In genomic region chr9:104094534-104095020, GRCh38 we compare ENCODE assay signal across 8 cellular contexts. TPM values are rescaled to one million over a fixed set of nuclear protein-coding genes. Genes with fewer than 3 reads are reported as not detected.
DNase-seq lines count a peak whose midpoint lies in the region; ATAC-seq lines count a peak whose summit lies in the region.

No MANE protein-coding gene starts in this region.

- ATAC-seq in GM18873 (IDR thresholded peaks at IDR 0.05; ENCODE audit: low FRiP score, unreplicated experiment) (peak; percentile 5), HG03442 (IDR thresholded peaks at IDR 0.05; ENCODE audit: unreplicated experiment) (peak; percentile 1)

- peak overlapping the region; percentile 99 for H3K4me3 Mint-ChIP-seq in activated CD4-positive, alpha-beta memory T cell treated with anti-CD3 and anti-CD28 coated beads, Interleukin-2, amount 10 ng/mL, durations not matched to agents 7 days and 5 days
- H3K4me3 Mint-ChIP-seq in immature natural killer cell: peak overlapping the region; percentile 98 to 100 (median 99)

- POLR2A ChIA-PET in activated CD4-positive, alpha-beta memory T cell treated with anti-CD3 and anti-CD28 coated beads, Interleukin-2, amount 10 ng/mL, durations not matched to agents 7 days and 5 days (lab: Charles Lee): interaction anchor here (0.8 to 3.4 kb wide), 18 partner anchors 8 to 1311 kb away, joined by 3 to 32 read pairs (median 6); partner anchors contain the start of genes NIPSNAP3A, NIPSNAP3B and SLC44A1

- peaks cover 52% of the 10 kb centered on the region for H3K4me1 ChIP-seq in BLaER1
- peaks cover 9% of the 10 kb centered on the region for H3K4me1 ChIP-seq in thymus (ENCODE audit: control insufficient read depth, insufficient read depth, low read length)

- H3K9me3 Mint-ChIP-seq in activated CD4-positive, alpha-beta memory T cell treated with anti-CD3 and anti-CD28 coated beads, Interleukin-2, amount 10 ng/mL, durations not matched to agents 7 days and 5 days: no peaks in the 10 kb centered on the region
- no peaks in the 10 kb centered on the region for H3K9me3 Mint-ChIP-seq in immature natural killer cell

- peaks cover 13% of the 10 kb centered on the region; the same call in 1 of the 2 replicates for H3K36me3 ChIP-seq in BLaER1
- no peaks in the 10 kb centered on the region for H3K36me3 ChIP-seq in thymus (ENCODE audit: control insufficient read depth, insufficient read depth)

- H3K4me3 ChIP-seq in BLaER1: peak overlapping the region; percentile 82
- peak overlapping the region; percentile 87 for H3K4me3 ChIP-seq in thymus (ENCODE audit: low read length)

- H3K9me3 ChIP-seq in BLaER1 (no peaks in the 10 kb centered on the region), thymus (ENCODE audit: control insufficient read depth) (no peaks in the 10 kb centered on the region)

- under 1% methylated on average over 18 of the region's 18 CpGs for WGBS in thymus

- peak overlapping the region; percentile 99 for H3K27ac Mint-ChIP-seq in activated CD4-positive, alpha-beta memory T cell treated with anti-CD3 and anti-CD28 coated beads, Interleukin-2, amount 10 ng/mL, durations not matched to agents 7 days and 5 days
- peak overlapping the region; percentile 98 to 100 (median 99) for H3K27ac Mint-ChIP-seq in immature natural killer cell

- H3K27me3 Mint-ChIP-seq in activated CD4-positive, alpha-beta memory T cell treated with anti-CD3 and anti-CD28 coated beads, Interleukin-2, amount 10 ng/mL, durations not matched to agents 7 days and 5 days: no peaks in the 10 kb centered on the region
- H3K27me3 Mint-ChIP-seq in immature natural killer cell (ENCODE audit: low read depth in 3 of 3): peaks cover 0 to 12% (median 6%) of the 10 kb centered on the region in 3 donors

- CTCF ChIA-PET in activated CD4-positive, alpha-beta memory T cell treated with anti-CD3 and anti-CD28 coated beads, Interleukin-2, amount 10 ng/mL, durations not matched to agents 7 days and 5 days (lab: Charles Lee): interaction anchor here (0.9 to 1.7 kb wide), 2 partner anchors 15 to 654 kb away, joined by 3 to 7 read pairs; no protein-coding TSS in a partner anchor

- H3K4me1 Mint-ChIP-seq in activated CD4-positive, alpha-beta memory T cell treated with anti-CD3 and anti-CD28 coated beads, Interleukin-2, amount 10 ng/mL, durations not matched to agents 7 days and 5 days: peaks cover 49% of the 10 kb centered on the region
- peaks cover 27 to 58% of the 10 kb centered on the region in 2 donors for H3K4me1 Mint-ChIP-seq in immature natural killer cell

- H3K4me2 ChIP-seq in BLaER1: peak overlapping the region; percentile 81

- H3K27me3 ChIP-seq in BLaER1: no peaks in the 10 kb centered on the region
- H3K27me3 ChIP-seq in thymus (ENCODE audit: control insufficient read depth, insufficient read depth): no peaks in the 10 kb centered on the region

- no peak for DNase-seq in activated CD4-positive, alpha-beta memory T cell treated with anti-CD3 and anti-CD28 coated beads, Interleukin-2, amount 10 ng/mL, durations not matched to agents 7 days and 5 days
- DNase-seq in immature natural killer cell: no peak
- no peak for DNase-seq in UCSD-AML1 (lab: John Stamatoyannopoulos, UW; ENCODE audit: unreplicated experiment)
- no peak for DNase-seq in ureter (ENCODE audit: low spot score)

- H4K20me1 ChIP-seq in BLaER1: no peaks in the 10 kb centered on the region

- peaks cover 29% of the 10 kb centered on the region for H3K36me3 Mint-ChIP-seq in activated CD4-positive, alpha-beta memory T cell treated with anti-CD3 and anti-CD28 coated beads, Interleukin-2, amount 10 ng/mL, durations not matched to agents 7 days and 5 days (ENCODE audit: low read depth)
- H3K36me3 Mint-ChIP-seq in immature natural killer cell: no peaks in the 10 kb centered on the region

- peak overlapping the region; percentile 97 for H3K9ac ChIP-seq in BLaER1

- H3K27ac ChIP-seq in BLaER1: peak overlapping the region; percentile 98; the same call in 1 of the 2 replicates
- no peak overlapping the region for H3K27ac ChIP-seq in thymus (ENCODE audit: low read depth)

RNA-seq across cellular contexts. Expression of gene SMC2, which starts 0.5 kb away (rescaled TPM):
- 10 to 100 TPM; 55.2 to 57.2 TPM for total RNA-seq in activated CD4-positive, alpha-beta memory T cell treated with anti-CD3 and anti-CD28 coated beads, Interleukin-2, amount 10 ng/mL, durations not matched to agents 7 days and 5 days
- 10 to 100 TPM in 1 of 3 donors, 1 to 10 TPM in 2; 1.2 to 23.8 (median 6.8) TPM for polyA plus RNA-seq in immature natural killer cell
- 4.7 TPM for polyA plus RNA-seq in thymus
- 7.2 TPM for total RNA-seq in ureter
